ENCODE assay signal across 24 cellular contexts in the genomic region with DNA sequence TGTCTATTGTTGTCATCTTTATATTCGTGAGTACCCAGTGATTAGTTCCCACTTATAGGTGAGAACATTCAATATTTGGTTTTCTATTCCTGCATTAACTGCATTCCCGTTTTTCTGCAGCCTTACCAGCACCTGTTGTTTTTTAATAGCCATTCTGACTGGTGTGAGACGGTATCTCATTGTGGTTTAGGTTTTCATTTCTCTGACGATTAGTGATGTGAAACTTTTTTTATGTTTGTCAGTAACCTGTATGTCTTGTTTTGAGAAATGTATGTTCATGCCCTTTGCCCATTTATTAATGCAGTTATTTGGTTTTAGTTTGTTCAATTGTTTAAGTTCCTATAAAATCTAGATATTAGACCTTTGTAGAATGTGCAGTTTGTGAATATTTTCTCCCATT.
"Had no signal": no experiment of that assay in that cellular context is flagged by ENCODE, and none has a peak within 500 bp of the region (broad histone marks: within the 10 kb centered on the region; RNA-seq: fewer than 3 reads in every experiment).

No MANE protein-coding gene starts in this region.

- H3K36me3 Mint-ChIP-seq: T-cell had no signal

- H3K4me2 ChIP-seq: SK-N-SH had no signal

- H3K4me3 Mint-ChIP-seq: T-cell had no signal

- ATAC-seq: HepG2, Panc1, PC-3, T-cell had no signal

- H3K27me3 Mint-ChIP-seq: T-cell had no signal

- H3K27ac ChIP-seq: RWPE1 had no signal

- H3K27ac Mint-ChIP-seq: T-cell had no signal

- H3K9ac ChIP-seq: SK-N-SH had no signal

- H3K4me1 Mint-ChIP-seq: T-cell had no signal

- DNase-seq: IMR-90; Kasumi-1; KG1; MV-4-11; NCI-H1048; NCI-H1105; NCI-H1436 treated with DMSO at 0.1 percent for 48 hours; NCI-H1694; NCI-H187 treated with DMSO at 0.1 percent for 48 hours; NCI-H2029 treated with DMSO at 0.1 percent for 48 hours; NCI-H2107; NCI-H2227 treated with DMSO at 0.1 percent for 48 hours; NCI-H524; NCI-H526 treated with DMSO at 0.1 percent for 48 hours; NCI-H82; NK-92 treated with Interleukin-12 subunit alpha and Interleukin-12 subunit beta, amount 100 ng/mL, for 24 hours; PC-3; SHP77; SK-N-SH; SW 1271; T-cell had no signal
